In genomic region chr7:12690041-12690878, GRCh38 we compare ENCODE assay signal across 13 cellular contexts. TPM values are rescaled to one million over a fixed set of nuclear protein-coding genes. Genes with fewer than 3 reads are reported as not detected.
A peak's percentile ranks its signal among the peaks of the same experiment; 100 is the strongest.
DNase-seq lines count a peak whose midpoint lies in the region; ATAC-seq, FAIRE-seq and TF ChIP-seq lines count a peak whose summit lies in the region.
"Had no signal": no experiment of that assay in that cellular context is flagged by ENCODE, and none has a peak within 500 bp of the region (broad histone marks: within the 10 kb centered on the region; RNA-seq: fewer than 3 reads in every experiment).

No MANE protein-coding gene starts in this region.

- peak overlapping the region; percentile 23 for H3K4me3 ChIP-seq in H7 (ENCODE audit: insufficient read depth, low read depth, low read length)
- H3K4me3 ChIP-seq in astrocyte (ENCODE audit: insufficient read depth, low read depth, low read length): no peak overlapping the region
- H3K4me3 ChIP-seq in iPS-11a (ENCODE audit: low read depth, low read length): peak overlapping the region; percentile 38
- peak overlapping the region; percentile 77 for H3K4me3 ChIP-seq in skeletal muscle satellite cell (ENCODE audit: low read length)
- H3K4me3 ChIP-seq: GM12878 had no signal

- H3K27me3 Mint-ChIP-seq in astrocyte (ENCODE audit: low read depth, unreplicated experiment): no peaks in the 10 kb centered on the region

- H3K27ac Mint-ChIP-seq in astrocyte (ENCODE audit: unreplicated experiment): peak overlapping the region; percentile 41
- H3K27ac Mint-ChIP-seq: CD8-positive, alpha-beta T cell had no signal

- H3K79me2 ChIP-seq in astrocyte (ENCODE audit: insufficient read depth, low read length): peaks cover 38% of the 10 kb centered on the region

- H3K27me3 ChIP-seq in H7 (ENCODE audit: control insufficient read depth, insufficient read depth, low read length) (no peaks in the 10 kb centered on the region), astrocyte (ENCODE audit: insufficient read depth, low read length) (no peaks in the 10 kb centered on the region), skeletal muscle satellite cell (ENCODE audit: control insufficient read depth, insufficient read depth, low read length) (no peaks in the 10 kb centered on the region)

- H3K36me3 Mint-ChIP-seq in astrocyte (ENCODE audit: low read depth, unreplicated experiment): peaks cover 2% of the 10 kb centered on the region
- H3K36me3 Mint-ChIP-seq: immature natural killer cell had no signal

- peaks cover 8% of the 10 kb centered on the region for H3K4me1 ChIP-seq in astrocyte (ENCODE audit: insufficient read depth, low read length)
- peaks cover 7% of the 10 kb centered on the region for H3K4me1 ChIP-seq in skeletal muscle satellite cell (ENCODE audit: control insufficient read depth, insufficient read depth, low read length)

- H2AFZ ChIP-seq in astrocyte (ENCODE audit: low read depth, low read length): no peak overlapping the region

- H3K36me3 ChIP-seq in H7 (replicated peaks; ENCODE audit: control insufficient read depth, insufficient read depth, low read length): no peaks in the 10 kb centered on the region; the same call in 1 of the 2 replicates
- no peaks in the 10 kb centered on the region for H3K36me3 ChIP-seq in astrocyte (ENCODE audit: insufficient read depth, low read length)
- H3K36me3 ChIP-seq in skeletal muscle satellite cell (ENCODE audit: insufficient read depth, low read length): no peaks in the 10 kb centered on the region

- DNase-seq in H7 (no peak), astrocyte (ENCODE audit: low read depth) (no peak), NCI-H2171 treated with DMSO at 0.1 percent for 48 hours (lab: John Stamatoyannopoulos, UW) (no peak), NCI-H2081 (lab: John Stamatoyannopoulos, UW) (no peak), posterior vena cava (ENCODE audit: low spot score) (no peak)
- DNase-seq: activated effector memory CD4-positive, alpha-beta T cell treated with anti-CD3 and anti-CD28 coated beads, Interleukin-2, amount 50 U/mL, for 16 hours; CD8-positive, alpha-beta T cell; effector CD4-positive, alpha-beta T cell; immature natural killer cell had no signal

- no peak overlapping the region for H3K27ac ChIP-seq in astrocyte (ENCODE audit: low read depth, low read length)

- H3K4me3 Mint-ChIP-seq in astrocyte (ENCODE audit: unreplicated experiment): peak overlapping the region; percentile 97
- H3K4me3 Mint-ChIP-seq: CD8-positive, alpha-beta T cell; immature natural killer cell had no signal

- TF ChIP-seq CTCF in astrocyte (IDR thresholded peaks at IDR 0.05; ENCODE audit: insufficient read depth, low read depth, low read length): no peak

- H4K20me1 ChIP-seq in astrocyte (ENCODE audit: insufficient read depth, low read length): peaks cover 11% of the 10 kb centered on the region

- H3K9me3 Mint-ChIP-seq in astrocyte (ENCODE audit: unreplicated experiment): no peaks in the 10 kb centered on the region
- H3K9me3 Mint-ChIP-seq: CD8-positive, alpha-beta T cell; immature natural killer cell had no signal

- intact Hi-C loops in posterior vena cava (cut with DNase I): no loop called here

- H3K4me2 ChIP-seq in astrocyte (ENCODE audit: low read length) (peak overlapping the region; percentile 57), skeletal muscle satellite cell (ENCODE audit: low read length) (peak overlapping the region; percentile 78)

- H3K9ac ChIP-seq in astrocyte (ENCODE audit: low read length): no peak overlapping the region
- peak overlapping the region; percentile 58 for H3K9ac ChIP-seq in skeletal muscle satellite cell (ENCODE audit: low read depth, low read length)

- no peak for FAIRE-seq in astrocyte (lab: Jason Lieb, UNC)
- FAIRE-seq: GM12878 had no signal

- H3K4me1 Mint-ChIP-seq in astrocyte (ENCODE audit: low read depth, unreplicated experiment): peaks cover 15% of the 10 kb centered on the region

- no peaks in the 10 kb centered on the region for H3K9me3 ChIP-seq in astrocyte (ENCODE audit: insufficient read depth, low read depth, low read length)
- H3K9me3 ChIP-seq in skeletal muscle satellite cell (replicated peaks; ENCODE audit: low read length): no peaks in the 10 kb centered on the region

- ATAC-seq in HG02623 (IDR thresholded peaks at IDR 0.05; ENCODE audit: unreplicated experiment): no peak
- ATAC-seq: CD8-positive, alpha-beta T cell; GM12878 had no signal

RNA-seq across cellular contexts. Expression of gene ARL4A, which starts 2.8 kb away (rescaled TPM):
- total RNA-seq in H7 (2014; rRNA removed; shearing (Covaris generic)): 25.3 and 28.5 TPM in 2 replicates
- total RNA-seq in astrocyte: 34.6 and 47.0 TPM in 2 replicates
- 22.9 and 31.4 TPM in 2 replicates for total RNA-seq in skeletal muscle satellite cell (2012; rRNA removed)
- total RNA-seq in posterior vena cava: 10 to 100 TPM; 23.9 TPM
